ENCODE assay signal across 1 cellular context in genomic region chr4:1711055-1711905, GRCh38.
TF ChIP-seq lines count a peak whose summit lies in the region.

No MANE protein-coding gene starts in this region.

TF ChIP-seq in K562, 482 proteins besides CTCF, POLR2A, EP300 and RAD21 (continued from another document and continues in another):
- TF ChIP-seq CHD7 (IDR thresholded peaks at IDR 0.05; ENCODE audit: low read depth, low read length), result no peak
- no peak for TF ChIP-seq E2F4 (CRISPR knock-in tag; IDR thresholded peaks at IDR 0.05; ENCODE audit: low read depth)
- 0 out of 2 replicates have a peak, but pooled peaks have one; percentile 17 for TF ChIP-seq ZNF512 (tag; IDR thresholded peaks at IDR 0.05)
- no peak for TF ChIP-seq ZNF41 (CRISPR knock-in tag; conservative IDR thresholded peaks at IDR 0.05)
- TF ChIP-seq TARDBP (IDR thresholded peaks at IDR 0.05), result no peak; the same call in 1 of the 2 replicates
- no peak for TF ChIP-seq MXD1 (CRISPR knock-in tag; IDR thresholded peaks at IDR 0.05; ENCODE audit: borderline replicate concordance, poor library complexity, severe bottlenecking)
- no peak for TF ChIP-seq DMBX1 (CRISPR knock-in tag; IDR thresholded peaks at IDR 0.05; ENCODE audit: borderline replicate concordance)
- no peak for TF ChIP-seq ATF2 (CRISPR knock-in tag; IDR thresholded peaks at IDR 0.05)
- no peak for TF ChIP-seq SP2 (IDR thresholded peaks at IDR 0.05; ENCODE audit: extremely low read depth, low read depth, low read length, poor library complexity, severe bottlenecking)
- TF ChIP-seq SLC30A9 (CRISPR knock-in tag; IDR thresholded peaks at IDR 0.05), result no peak
- TF ChIP-seq IFI16 (CRISPR knock-in tag; IDR thresholded peaks at IDR 0.05), result no peak
- TF ChIP-seq MED1 (CRISPR knock-in tag; IDR thresholded peaks at IDR 0.05; ENCODE audit: borderline replicate concordance), result no peak
- no peak for TF ChIP-seq ZNF133 (CRISPR knock-in tag; IDR thresholded peaks at IDR 0.05)
- TF ChIP-seq FOXM1 (IDR thresholded peaks at IDR 0.05; ENCODE audit: low read depth), result no peak
- no peak for TF ChIP-seq FOXM1 (CRISPR knock-in tag; IDR thresholded peaks at IDR 0.05; ENCODE audit: low read depth)
- TF ChIP-seq ZBTB40 (IDR thresholded peaks at IDR 0.05), result peak; percentile 53; the same call in 1 of the 2 replicates
- TF ChIP-seq ZBTB40 (CRISPR knock-in tag; IDR thresholded peaks at IDR 0.05), result no peak
- no peak for TF ChIP-seq STAT5B (CRISPR knock-in tag; IDR thresholded peaks at IDR 0.05)
- no peak for TF ChIP-seq HMG20A (CRISPR knock-in tag; conservative IDR thresholded peaks at IDR 0.05)
- TF ChIP-seq HDAC2 (IDR thresholded peaks at IDR 0.05), result 0 out of 2 replicates have a peak, but pooled peaks have one; percentile 22
